21 cellular contexts compared by ENCODE assay signal in the genomic region with DNA sequence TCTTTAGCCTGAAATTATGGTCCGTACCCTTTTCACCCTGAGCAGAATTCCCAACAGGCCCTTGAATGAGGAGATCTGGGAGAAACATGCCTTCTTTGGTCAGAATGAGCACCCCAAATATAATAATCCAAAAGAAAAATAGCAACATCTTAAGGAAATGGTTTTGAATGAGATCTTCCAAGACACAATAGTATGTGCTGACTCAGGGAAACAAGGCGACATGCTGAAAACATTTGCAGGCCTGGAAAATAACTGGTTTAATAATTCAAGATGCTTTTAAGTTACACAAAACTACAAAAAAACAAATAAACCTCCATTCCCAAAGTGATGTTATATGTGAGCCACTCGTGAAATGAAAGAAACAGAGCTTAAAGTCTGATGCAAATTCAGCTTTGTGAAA.
A peak's percentile ranks its signal among the peaks of the same experiment; 100 is the strongest.
DNase-seq lines count a peak whose midpoint lies in the region; ATAC-seq, FAIRE-seq and TF ChIP-seq lines count a peak whose summit lies in the region.
"Had no signal": no experiment of that assay in that cellular context is flagged by ENCODE, and none has a peak within 500 bp of the region (broad histone marks: within the 10 kb centered on the region; RNA-seq: fewer than 3 reads in every experiment).

No MANE protein-coding gene starts in this region.

- WGBS in HepG2 (ENCODE audit: low lambda C conversion rate), result 57% methylated on average over 3 of the region's 3 CpGs
- WGBS in right lobe of liver (ENCODE audit: insufficient coverage, low coverage, low lambda C conversion rate, missing lambda C conversion rate), result 69% methylated on average over 3 of the region's 3 CpGs

- H3K27me3 Mint-ChIP-seq in endothelial cell (ENCODE audit: unreplicated experiment), result no peaks in the 10 kb centered on the region

- H3K4me1 ChIP-seq in HepG2 (ENCODE audit: insufficient read depth, low read length), result peaks cover 14% of the 10 kb centered on the region; the same call in 1 of the 2 replicates
- H3K4me1 ChIP-seq in right lobe of liver, result peaks cover 0 to 14% (median 4%) of the 10 kb centered on the region in 4 donors
- no peaks in the 10 kb centered on the region for H3K4me1 ChIP-seq in osteoblast (ENCODE audit: insufficient read depth, low read length)
- H3K4me1 ChIP-seq: BLaER1 had no signal

- H3K4me2 ChIP-seq in HepG2 (ENCODE audit: low read depth, low read length), result no peak overlapping the region
- no peak overlapping the region for H3K4me2 ChIP-seq in osteoblast (ENCODE audit: insufficient read depth, low read length)
- H3K4me2 ChIP-seq: BLaER1 had no signal

- TF ChIP-seq EP300 in HepG2 (IDR thresholded peaks at IDR 0.05; ENCODE audit: low read depth in 2 of 2, low read length in 2 of 2) (no peak), HepG2 (CRISPR knock-in tag; IDR thresholded peaks at IDR 0.05; ENCODE audit: borderline replicate concordance) (no peak)

- BruUV-seq in HepG2 (replicated peaks; lab: Mats Ljungman, UMichigan), result no TSS peak

- in situ Hi-C loops in HepG2 (cut with HindIII; ENCODE audit: extremely low pct_ligation_motif_present, low pct_unique_long_range_greater_than_20kb), result no loop called here

- ATAC-seq in HepG2 (no peak), right lobe of liver (no peak), HG03139 (IDR thresholded peaks at IDR 0.05; ENCODE audit: unreplicated experiment) (no peak)
- ATAC-seq: CD8-positive, alpha-beta T cell had no signal

- H3K27ac Mint-ChIP-seq in endothelial cell (ENCODE audit: unreplicated experiment), result peak overlapping the region; percentile 25
- H3K27ac Mint-ChIP-seq: CD8-positive, alpha-beta T cell had no signal

- TF ChIP-seq CTCF in HepG2 (CRISPR knock-in tag; IDR thresholded peaks at IDR 0.05) (no peak), right lobe of liver (IDR thresholded peaks at IDR 0.05) (no peak), endothelial cell (IDR thresholded peaks at IDR 0.05; ENCODE audit: unreplicated experiment) (no peak), osteoblast (IDR thresholded peaks at IDR 0.05; ENCODE audit: extremely low read depth, low read depth, low read length) (no peak)

- no peaks in the 10 kb centered on the region for H3K79me2 ChIP-seq in HepG2 (ENCODE audit: insufficient read depth, low read length)
- no peaks in the 10 kb centered on the region for H3K79me2 ChIP-seq in osteoblast (ENCODE audit: insufficient read depth, low read length)

- FAIRE-seq in HepG2 (lab: Jason Lieb, UNC), result no peak
- FAIRE-seq: D721Med, G401.6, RCC 7860 had no signal

- CTCF ChIA-PET in HepG2 (lab: Yijun Ruan, JAX; ENCODE audit: low intra/inter-chr PET ratio, low total read pairs), result no interaction called here

- DNase-seq in HepG2 (ENCODE audit: low spot score) (no peak), right lobe of liver (no peak), endothelial cell (ENCODE audit: low spot score) (no peak), osteoblast (ENCODE audit: insufficient read length, low spot score, missing footprints) (peak; percentile 14), NCI-H2227 (lab: John Stamatoyannopoulos, UW; ENCODE audit: unreplicated experiment) (no peak), NCI-H1436 (lab: John Stamatoyannopoulos, UW) (no peak), RKO (ENCODE audit: low spot score) (no peak)
- DNase-seq: CD8-positive, alpha-beta T cell; DND-41; GM23248; Karpas-422; MG63; NCI-H1092; NCI-H1694 treated with DMSO at 0.1 percent for 48 hours; NCI-H526 treated with DMSO at 0.1 percent for 48 hours; SHP77 treated with DMSO at 0.1 percent for 48 hours had no signal

- H3K4me1 Mint-ChIP-seq in endothelial cell (ENCODE audit: unreplicated experiment), result peaks cover 16% of the 10 kb centered on the region

- H3K27ac ChIP-seq in HepG2 (ENCODE audit: extremely low read length, insufficient read depth, low read length) (no peak overlapping the region), right lobe of liver (peak overlapping the region in 1 of 3 donors; percentile 26), osteoblast (ENCODE audit: low read depth, low read length) (no peak overlapping the region)
- H3K27ac ChIP-seq: BLaER1, GM23248 had no signal

- H3K9ac ChIP-seq in HepG2 (ENCODE audit: insufficient read depth, low read depth, low read length), result no peak overlapping the region
- H3K9ac ChIP-seq: BLaER1, GM23248 had no signal

- POLR2A ChIA-PET in HepG2 (lab: Yijun Ruan, JAX), result no interaction called here

- H3K4me3 ChIP-seq in HepG2 (replicated peaks in 1 of 3; ENCODE audit: insufficient read depth in 1 of 3, low read depth in 2 of 3, low read length in 3 of 3), result no peak overlapping the region
- H3K4me3 ChIP-seq in right lobe of liver, result no peak overlapping the region
- H3K4me3 ChIP-seq in osteoblast (ENCODE audit: insufficient read depth, low read length), result no peak overlapping the region
- H3K4me3 ChIP-seq: BLaER1, GM23248, MG63 had no signal

- H3K9me3 ChIP-seq in HepG2 (ENCODE audit: low read length) (no peaks in the 10 kb centered on the region), right lobe of liver (no peaks in the 10 kb centered on the region), osteoblast (ENCODE audit: low read depth, low read length) (no peaks in the 10 kb centered on the region)
- H3K9me3 ChIP-seq: BLaER1, MG63 had no signal

- no peaks in the 10 kb centered on the region for H3K36me3 Mint-ChIP-seq in endothelial cell (ENCODE audit: low read depth, unreplicated experiment)
- H3K36me3 Mint-ChIP-seq: CD8-positive, alpha-beta T cell had no signal

- H3K36me3 ChIP-seq in HepG2 (replicated peaks in 1 of 2; ENCODE audit: control insufficient read depth in 1 of 2, insufficient read depth in 2 of 2, low read length in 2 of 2) (no peaks in the 10 kb centered on the region), right lobe of liver (no peaks in the 10 kb centered on the region), osteoblast (ENCODE audit: insufficient read depth, low read length) (no peaks in the 10 kb centered on the region)
- H3K36me3 ChIP-seq: BLaER1, MG63 had no signal

- H2AFZ ChIP-seq in HepG2 (ENCODE audit: low read length) (no peak overlapping the region), osteoblast (ENCODE audit: low read length) (no peak overlapping the region)
- H2AFZ ChIP-seq: GM23248 had no signal

- intact Hi-C loops in HepG2 (cut with micrococcal nuclease; ENCODE audit: unreplicated experiment), result no loop called here
- intact Hi-C loops in right lobe of liver (cut with DNase I), result no loop called here

- H3K27me3 ChIP-seq in HepG2 (ENCODE audit: control insufficient read depth in 1 of 2, insufficient read depth in 2 of 2, low read length in 2 of 2) (no peaks in the 10 kb centered on the region), right lobe of liver (no peaks in the 10 kb centered on the region), osteoblast (ENCODE audit: insufficient read depth, low read length) (no peaks in the 10 kb centered on the region)
- H3K27me3 ChIP-seq: BLaER1, MG63 had no signal

- no peak overlapping the region for H3K4me3 Mint-ChIP-seq in endothelial cell (ENCODE audit: unreplicated experiment)
- H3K4me3 Mint-ChIP-seq: CD8-positive, alpha-beta T cell had no signal

- TF ChIP-seq POLR2A in HepG2 (IDR thresholded peaks at IDR 0.05; ENCODE audit: insufficient read depth in 1 of 2, low read depth in 2 of 2, low read length in 2 of 2) (no peak), right lobe of liver (IDR thresholded peaks at IDR 0.05) (no peak)

- TF ChIP-seq RAD21 in HepG2 (CRISPR knock-in tag; IDR thresholded peaks at IDR 0.05), result no peak

- H4K20me1 ChIP-seq in HepG2 (ENCODE audit: insufficient read depth, low read length), result no peaks in the 10 kb centered on the region
- no peaks in the 10 kb centered on the region for H4K20me1 ChIP-seq in osteoblast (ENCODE audit: insufficient read depth, low read length)
- H4K20me1 ChIP-seq: BLaER1 had no signal

- no peaks in the 10 kb centered on the region for H3K9me3 Mint-ChIP-seq in endothelial cell (ENCODE audit: unreplicated experiment)

TF ChIP-seq in HepG2, 621 proteins besides CTCF, POLR2A, EP300 and RAD21:
- TF ChIP-seq MAFF (IDR thresholded peaks at IDR 0.05; ENCODE audit: low read depth, low read length) (peak; percentile 93), TBX2 (CRISPR knock-in tag; IDR thresholded peaks at IDR 0.05; ENCODE audit: borderline replicate concordance) (no peak), MAFK (conservative IDR thresholded peaks at IDR 0.05 in 1 of 2, IDR thresholded peaks at IDR 0.05 in 1 of 2; ENCODE audit: low read length in 2 of 2) (peak; percentile 90 to 95), ZFX (CRISPR knock-in tag; IDR thresholded peaks at IDR 0.05; ENCODE audit: low read depth) (no peak)
TF ChIP-seq in HepG2: peak in this region for 2.
